In the genomic region with DNA sequence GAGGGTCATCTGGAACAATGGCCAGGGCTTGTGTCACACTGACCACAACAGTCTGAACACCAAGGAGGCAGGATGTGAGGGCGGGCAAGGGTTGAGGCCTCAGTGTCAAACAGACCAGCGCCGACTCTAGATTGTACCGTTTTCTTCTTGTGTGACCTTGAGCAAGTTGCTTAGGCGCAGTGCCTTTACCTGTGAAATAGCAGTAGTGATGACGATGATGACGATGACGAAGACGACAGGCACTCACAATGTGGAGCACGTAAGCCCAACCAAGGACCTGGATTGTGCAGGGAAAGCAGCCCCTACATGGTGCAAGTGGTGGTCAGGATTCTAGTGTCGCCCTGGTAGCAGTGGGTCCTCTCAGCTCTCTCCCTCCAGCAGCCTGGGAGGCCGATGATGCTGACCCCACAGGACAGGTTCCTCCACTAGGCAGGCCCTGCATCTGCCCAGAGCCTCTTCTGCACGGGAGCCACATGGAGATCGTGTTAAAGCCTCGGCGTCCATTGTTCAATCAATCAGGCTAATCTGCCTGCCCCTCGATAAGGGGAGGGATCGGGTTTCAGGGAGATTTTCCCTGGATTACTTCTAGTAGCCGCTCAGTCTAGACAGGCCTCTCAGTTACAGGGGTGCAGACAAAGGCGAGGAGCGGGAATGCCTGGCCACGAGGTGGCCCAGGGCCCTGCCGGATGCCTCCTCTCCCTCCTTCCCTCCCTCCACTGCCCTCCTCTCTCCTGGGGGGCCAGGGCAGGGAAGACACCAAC, we compare ENCODE assay signal across 1 cellular context.
TF ChIP-seq lines count a peak whose summit lies in the region.

No MANE protein-coding gene starts in this region.

TF ChIP-seq in GM23338, 12 proteins besides CTCF, POLR2A, EP300 and RAD21 (continued from another document):
- TF ChIP-seq REST (IDR thresholded peaks at IDR 0.05; ENCODE audit: unreplicated experiment), result no peak
